Comparison of ENCODE assay signal across 8 cellular contexts in genomic region chr2:27582129-27582694, GRCh38. TPM values are rescaled to one million over a fixed set of nuclear protein-coding genes. Genes with fewer than 3 reads are reported as not detected.
DNase-seq lines count a peak whose midpoint lies in the region; ATAC-seq, FAIRE-seq and TF ChIP-seq lines count a peak whose summit lies in the region.

No MANE protein-coding gene starts in this region.

- H3K79me2 ChIP-seq in K562 (ENCODE audit: control insufficient read depth, insufficient read depth, low read length): peaks cover 44% of the 10 kb centered on the region

- H3K4me1 ChIP-seq in K562 (replicated peaks in 1 of 2; ENCODE audit: control insufficient read depth in 2 of 2, insufficient read depth in 2 of 2, low read length in 2 of 2) (peaks cover 13 to 43% of the 10 kb centered on the region in 2 experiments), vagina (peaks cover 26% of the 10 kb centered on the region)

- peaks cover 25% of the 10 kb centered on the region for H3K4me1 Mint-ChIP-seq in mesothelial cell of epicardium

- peaks cover 39% of the 10 kb centered on the region for H3K9me3 Mint-ChIP-seq in mesothelial cell of epicardium

- TF ChIP-seq RAD21 in K562 (CRISPR knock-in tag; conservative IDR thresholded peaks at IDR 0.05 in 1 of 2, IDR thresholded peaks at IDR 0.05 in 1 of 2): no peak

- H3K4me3 ChIP-seq in K562 (peak overlapping the region; percentile 54), vagina (peak overlapping the region; percentile 52 to 69)

- TF ChIP-seq EP300 in K562 (IDR thresholded peaks at IDR 0.05; ENCODE audit: low read length): no peak

- H3K27ac Mint-ChIP-seq in mesothelial cell of epicardium: peak overlapping the region; percentile 92

- in situ Hi-C loops in K562 (cut with MboI): no loop called here

- H3K9ac ChIP-seq in K562 (ENCODE audit: insufficient read depth in 1 of 2, low read depth in 2 of 2, low read length in 2 of 2): peak overlapping the region; percentile 66 to 84

- 57% methylated on average over 16 of the region's 16 CpGs for WGBS in K562 (ENCODE audit: insufficient coverage, low coverage, missing lambda C conversion rate)

- BruUV-seq in K562 (replicated peaks; lab: Mats Ljungman, UMichigan): TSS peak; percentile 84

- peaks cover 10% of the 10 kb centered on the region; the same call in 1 of the 2 replicates for H4K20me1 ChIP-seq in K562 (replicated peaks; ENCODE audit: control insufficient read depth, insufficient read depth, low read length)

- H3K4me2 ChIP-seq in K562 (ENCODE audit: insufficient read depth, low read length): peak overlapping the region; percentile 87

- POLR2A ChIA-PET in K562 (lab: Yijun Ruan, JAX): interaction anchor here (0.6 to 1.3 kb wide), 5 partner anchors 9 to 1775 kb away, joined by 3 to 7 read pairs (median 3); no protein-coding TSS in a partner anchor

- 0 out of 3 replicates have a peak, but pooled peaks have one; percentile 3 for ATAC-seq in K562

- intact Hi-C loops in K562 (cut with micrococcal nuclease): loop anchor here (5.0 kb wide), 3 partner anchors 45 to 175 kb away; partner anchors contain the start of genes NRBP1 and PPM1G
- intact Hi-C loops in vagina (cut with DNase I): no loop called here

- 0 out of 2 replicates have a peak, but pooled peaks cover 4% of the 10 kb centered on the region for H3K9me3 ChIP-seq in K562 (replicated peaks; ENCODE audit: control insufficient read depth, insufficient read depth, low read depth, low read length)
- H3K9me3 ChIP-seq in vagina: no peaks in the 10 kb centered on the region

- TF ChIP-seq POLR2A in K562 (conservative IDR thresholded peaks at IDR 0.05): no peak
- TF ChIP-seq POLR2A in vagina (IDR thresholded peaks at IDR 0.05): no peak

- CTCF ChIA-PET in K562 (lab: Yijun Ruan, JAX; ENCODE audit: low intra/inter-chr PET ratio): no interaction called here

- peaks cover 6% of the 10 kb centered on the region for H3K27me3 Mint-ChIP-seq in mesothelial cell of epicardium (ENCODE audit: low read depth)

- H3K27ac ChIP-seq in K562 (ENCODE audit: extremely low read depth, low read depth, low read length): peak overlapping the region; percentile 83
- peak overlapping the region; percentile 62 for H3K27ac ChIP-seq in vagina

- H3K9me1 ChIP-seq in K562 (ENCODE audit: control insufficient read depth, insufficient read depth, low read length): no peaks in the 10 kb centered on the region

- H3K36me3 Mint-ChIP-seq in mesothelial cell of epicardium: peaks cover 21% of the 10 kb centered on the region

- H2AFZ ChIP-seq in K562 (ENCODE audit: low read depth, low read length): peak overlapping the region; percentile 98

- TF ChIP-seq CTCF in K562 (IDR thresholded peaks at IDR 0.05 in 2 of 3, conservative IDR thresholded peaks at IDR 0.05 in 1 of 3; ENCODE audit: insufficient read depth in 2 of 3, low read depth in 1 of 3, low read length in 3 of 3): no peak
- no peak for TF ChIP-seq CTCF in mesothelial cell of epicardium (IDR thresholded peaks at IDR 0.05; ENCODE audit: unreplicated experiment)
- TF ChIP-seq CTCF in vagina (IDR thresholded peaks at IDR 0.05): no peak

- peak overlapping the region; percentile 87 for H3K4me3 Mint-ChIP-seq in mesothelial cell of epicardium

- peak; percentile 5 for DNase-seq in activated naive CD4-positive, alpha-beta T cell treated with Interleukin-2 at 50 U/mL for 16 hours
- no peak for DNase-seq in activated naive CD4-positive, alpha-beta T cell (lab: John Stamatoyannopoulos, UW)
- DNase-seq in K562 (ENCODE audit: extremely low read depth in 1 of 4, low spot score in 3 of 4) (peak in 2 of 4 experiments; percentile 16 to 28), mesothelial cell of epicardium (ENCODE audit: low spot score in 2 of 2, unreplicated experiment in 2 of 2) (no peak), vagina (ENCODE audit: extremely low spot score in 2 of 2) (peak in 1 of 2 donors; percentile 84), A172 (ENCODE audit: low spot score) (no peak), cerebellar nuclear complex (lab: John Stamatoyannopoulos, UW) (no peak)
- DNase-seq in stimulated activated CD4-positive, alpha-beta T cell treated with anti-CD3 and anti-CD28 coated beads, Interleukin-12 subunit alpha, Interleukin-12 subunit beta, amount 100 ng/mL, for 4 hours: no peak

- H3K27me3 ChIP-seq in K562 (ENCODE audit: control insufficient read depth in 2 of 2, insufficient read depth in 2 of 2, low read length in 2 of 2) (no peaks in the 10 kb centered on the region), vagina (no peaks in the 10 kb centered on the region)

- H3K36me3 ChIP-seq in K562 (ENCODE audit: control insufficient read depth, insufficient read depth, low read length) (peaks cover 3% of the 10 kb centered on the region; the same call in 1 of the 3 replicates), vagina (no peaks in the 10 kb centered on the region)

- FAIRE-seq in K562 (lab: Jason Lieb, UNC): no peak

RNA-seq across cellular contexts. Expression of gene ZNF512, which starts 0.6 kb away (rescaled TPM):
- 120 and 302 TPM in 2 replicates for total RNA-seq in K562 (2011; cell fraction: chromatin; rRNA removed; ENCODE audit: low replicate concordance)
- 36.5 and 48.2 TPM in 2 replicates for total RNA-seq in K562 (2011; cell fraction: nucleolus; rRNA removed)
- total RNA-seq in K562 (2011; cell fraction: nucleoplasm; rRNA removed): 106 and 159 TPM in 2 replicates
- total RNA-seq in K562 (2014; rRNA removed): 44.4 and 47.8 TPM in 2 replicates
- 67.4 and 73.7 TPM in 2 replicates for total RNA-seq in K562 (2014; rRNA removed; fragmentation: Illumina TruSeq; extraction: Trizol)
- total RNA-seq in K562 (2015; rRNA removed; fragmentation: Illumina TruSeq; extraction: Trizol): 44.6 and 47.2 TPM in 2 replicates
- total RNA-seq in K562 (2021): 53.6 and 56.5 TPM in 2 replicates
- polyA plus RNA-seq in K562 (2011; rRNA removed): 76.4 and 94.0 TPM in 2 replicates
- 21.4 and 54.4 TPM in 2 replicates for polyA plus RNA-seq in K562 (2011; cell fraction: cytosol; rRNA removed)
- 135 and 202 TPM in 2 replicates for polyA plus RNA-seq in K562 (2011; cell fraction: nucleus; rRNA removed)
- 40.0 and 65.9 TPM in 2 replicates for polyA plus RNA-seq in K562 (2012)
- polyA plus RNA-seq in K562 (2014; fragmentation: Illumina TruSeq; extraction: Trizol): 79.0 and 101 TPM in 2 replicates
- 10 to 100 TPM; 24.7 to 77.9 TPM for polyA plus RNA-seq in K562 (2014; fragmentation: Nextera tagmentation; extraction: Ambion mirVana)
- 65.8 and 65.9 TPM in 2 replicates for polyA plus RNA-seq in K562 (2014; rRNA removed)
- polyA minus RNA-seq in K562 (2011; rRNA and poly(A)+ RNA removed): 116 and 117 TPM in 2 replicates
- 13.0 and 19.2 TPM in 2 replicates for polyA minus RNA-seq in K562 (2011; cell fraction: cytosol; rRNA and poly(A)+ RNA removed)
- polyA minus RNA-seq in K562 (2011; cell fraction: nucleus; rRNA and poly(A)+ RNA removed): 40.3 and 75.2 TPM in 2 replicates
- 65.6 to 75.1 TPM (median 72.8 TPM) in 3 replicates for total RNA-seq in mesothelial cell of epicardium
- total RNA-seq in vagina: 35.4 TPM
- 14.8 and 16.7 TPM in 2 replicates for total RNA-seq in A172 (2014; rRNA removed; shearing (Covaris generic))

RNA-seq across cellular contexts. Expression of gene CCDC121, which starts 46.6 kb away (rescaled TPM):
- total RNA-seq in K562 (2011; cell fraction: chromatin; rRNA removed; ENCODE audit: low replicate concordance): 3.0 and 6.7 TPM in 2 replicates
- total RNA-seq in K562 (2011; cell fraction: nucleolus; rRNA removed): 2.2 and 3.0 TPM in 2 replicates
- 3.1 and 3.9 TPM in 2 replicates for total RNA-seq in K562 (2011; cell fraction: nucleoplasm; rRNA removed)
- total RNA-seq in K562 (2014; rRNA removed) (3.3 and 5.2 TPM in 2 replicates), K562 (2014; rRNA removed; fragmentation: Illumina TruSeq; extraction: Trizol) (4.2 TPM in 2 replicates), K562 (2015; rRNA removed; fragmentation: Illumina TruSeq; extraction: Trizol) (4.1 TPM in 2 replicates), K562 (2021) (3.3 TPM in 2 replicates), mesothelial cell of epicardium (4.6 to 5.2 TPM (median 4.9 TPM) in 3 replicates), vagina (2.5 TPM)
- polyA plus RNA-seq in K562 (2011; rRNA removed) (4.4 TPM in 2 replicates), K562 (2014; fragmentation: Illumina TruSeq; extraction: Trizol) (4.7 and 5.2 TPM in 2 replicates), K562 (2014; fragmentation: Nextera tagmentation; extraction: Ambion mirVana) (1 to 10 TPM; 2.2 to 4.2 TPM), K562 (2014; rRNA removed) (3.2 and 3.4 TPM in 2 replicates)
- polyA plus RNA-seq in K562 (2011; cell fraction: cytosol; rRNA removed): 1.3 and 2.2 TPM in 2 replicates
- 2.9 and 5.5 TPM in 2 replicates for polyA plus RNA-seq in K562 (2011; cell fraction: nucleus; rRNA removed)
- 2.5 and 4.2 TPM in 2 replicates for polyA plus RNA-seq in K562 (2012)
- polyA minus RNA-seq in K562 (2011; rRNA and poly(A)+ RNA removed): 2.6 and 3.7 TPM in 2 replicates
- polyA minus RNA-seq in K562 (2011; cell fraction: cytosol; rRNA and poly(A)+ RNA removed): 1.2 and 1.5 TPM in 2 replicates
- 2.8 and 6.2 TPM in 2 replicates for polyA minus RNA-seq in K562 (2011; cell fraction: nucleus; rRNA and poly(A)+ RNA removed)
- 1.6 and 6.5 TPM in 2 replicates for total RNA-seq in A172 (2014; rRNA removed; shearing (Covaris generic))

RNA-seq across cellular contexts. Expression of gene GPN1, which starts 46.6 kb away (rescaled TPM):
- 32.8 and 34.8 TPM in 2 replicates for total RNA-seq in K562 (2011; cell fraction: chromatin; rRNA removed; ENCODE audit: low replicate concordance)
- total RNA-seq in K562 (2011; cell fraction: nucleolus; rRNA removed): 26.7 and 30.8 TPM in 2 replicates
- 38.6 and 50.1 TPM in 2 replicates for total RNA-seq in K562 (2011; cell fraction: nucleoplasm; rRNA removed)
- 23.4 and 34.7 TPM in 2 replicates for total RNA-seq in K562 (2014; rRNA removed)
- total RNA-seq in K562 (2014; rRNA removed; fragmentation: Illumina TruSeq; extraction: Trizol): 48.2 and 54.7 TPM in 2 replicates
- total RNA-seq in K562 (2015; rRNA removed; fragmentation: Illumina TruSeq; extraction: Trizol): 41.9 and 43.6 TPM in 2 replicates
- 39.6 and 40.4 TPM in 2 replicates for total RNA-seq in K562 (2021)
- polyA plus RNA-seq in K562 (2011; rRNA removed): 80.4 and 98.1 TPM in 2 replicates
- polyA plus RNA-seq in K562 (2011; cell fraction: cytosol; rRNA removed): 34.8 and 49.4 TPM in 2 replicates
- polyA plus RNA-seq in K562 (2011; cell fraction: nucleus; rRNA removed): 24.9 and 35.2 TPM in 2 replicates
- 38.9 and 47.2 TPM in 2 replicates for polyA plus RNA-seq in K562 (2012)
- polyA plus RNA-seq in K562 (2014; fragmentation: Illumina TruSeq; extraction: Trizol): 58.2 and 64.9 TPM in 2 replicates
- 100 to 1,000 TPM; 131 to 171 TPM for polyA plus RNA-seq in K562 (2014; fragmentation: Nextera tagmentation; extraction: Ambion mirVana)
- polyA plus RNA-seq in K562 (2014; rRNA removed): 43.7 and 45.8 TPM in 2 replicates
- polyA minus RNA-seq in K562 (2011; rRNA and poly(A)+ RNA removed): 69.4 and 75.5 TPM in 2 replicates
- 13.7 and 33.6 TPM in 2 replicates for polyA minus RNA-seq in K562 (2011; cell fraction: cytosol; rRNA and poly(A)+ RNA removed)
- 28.9 and 39.1 TPM in 2 replicates for polyA minus RNA-seq in K562 (2011; cell fraction: nucleus; rRNA and poly(A)+ RNA removed)
- total RNA-seq in mesothelial cell of epicardium: 32.4 to 36.7 TPM (median 36.3 TPM) in 3 replicates
- 30.0 TPM for total RNA-seq in vagina
- total RNA-seq in A172 (2014; rRNA removed; shearing (Covaris generic)): 76.1 and 91.6 TPM in 2 replicates
